ENCODE assay signal across 12 cellular contexts in the genomic region with DNA sequence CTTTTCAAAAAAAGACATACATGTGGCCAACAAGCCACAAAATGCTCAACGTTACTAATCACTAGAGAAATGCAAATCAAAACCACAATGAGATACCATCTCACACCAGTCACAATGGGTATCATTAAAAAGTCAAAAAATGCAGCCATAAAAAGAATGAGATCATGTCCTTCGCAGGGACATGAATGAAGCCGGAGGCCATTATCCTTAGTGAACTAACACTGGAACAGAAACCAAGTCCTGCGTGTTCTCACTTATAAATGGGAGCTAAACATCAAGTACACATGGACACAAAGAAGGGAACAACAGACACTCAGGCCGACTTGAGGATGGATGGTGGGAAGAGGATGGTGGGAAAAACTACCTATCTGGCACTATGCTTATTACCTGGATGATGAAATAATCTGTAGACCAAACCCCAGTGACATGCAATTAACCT. TPM values are rescaled to one million over a fixed set of nuclear protein-coding genes. Genes with fewer than 3 reads are reported as not detected.
A peak's percentile ranks its signal among the peaks of the same experiment; 100 is the strongest.
DNase-seq lines count a peak whose midpoint lies in the region; ATAC-seq, FAIRE-seq and TF ChIP-seq lines count a peak whose summit lies in the region.
"Had no signal": no experiment of that assay in that cellular context is flagged by ENCODE, and none has a peak within 500 bp of the region (broad histone marks: within the 10 kb centered on the region; RNA-seq: fewer than 3 reads in every experiment).

No MANE protein-coding gene starts in this region.

- peaks cover 4% of the 10 kb centered on the region for H3K27me3 Mint-ChIP-seq in neural crest cell (ENCODE audit: low read depth)
- H3K27me3 Mint-ChIP-seq in CD14-positive monocyte (ENCODE audit: low read depth in 3 of 3): peaks cover 9 to 18% (median 11%) of the 10 kb centered on the region in 3 donors

- H3K36me3 Mint-ChIP-seq in neural crest cell (ENCODE audit: low read depth) (no peaks in the 10 kb centered on the region), CD14-positive monocyte (no peaks in the 10 kb centered on the region)
- H3K36me3 Mint-ChIP-seq: neural progenitor cell had no signal

- FAIRE-seq in GM18507 (lab: Jason Lieb, UNC) (peak; percentile 48), D721Med (lab: Jason Lieb, UNC) (no peak)

- H3K4me3 Mint-ChIP-seq in neural crest cell: no peak overlapping the region
- no peak overlapping the region for H3K4me3 Mint-ChIP-seq in CD14-positive monocyte
- H3K4me3 Mint-ChIP-seq: effector memory CD8-positive, alpha-beta T cell; IgD-negative memory B cell; neural progenitor cell had no signal

- TF ChIP-seq CTCF in neural crest cell (conservative IDR thresholded peaks at IDR 0.05) (no peak), CD14-positive monocyte (IDR thresholded peaks at IDR 0.05) (no peak), D721Med (IDR thresholded peaks at IDR 0.05; ENCODE audit: insufficient read depth, missing control alignments) (no peak)

- TF ChIP-seq POLR2A in GM18505 (IDR thresholded peaks at IDR 0.05; ENCODE audit: borderline replicate concordance, extremely low read depth, insufficient read depth, insufficient read length): no peak

- peaks cover 6% of the 10 kb centered on the region for H3K9me3 Mint-ChIP-seq in neural crest cell
- peaks cover 0 to 16% (median 9%) of the 10 kb centered on the region in 7 donors for H3K9me3 Mint-ChIP-seq in CD14-positive monocyte
- H3K9me3 Mint-ChIP-seq: effector memory CD8-positive, alpha-beta T cell; neural progenitor cell had no signal

- DNase-seq in GM18507 (ENCODE audit: extremely low spot score, insufficient read length, low read depth): no peak
- peak; percentile 70 for DNase-seq in LHCN-M2 (ENCODE audit: low read depth)
- DNase-seq in amniotic epithelial cell (ENCODE audit: low read depth): peak; percentile 42
- DNase-seq in neural crest cell (ENCODE audit: low read depth, low spot score): no peak
- no peak for DNase-seq in CD14-positive monocyte (ENCODE audit: low spot score)
- no peak for DNase-seq in COR-L47 (lab: John Stamatoyannopoulos, UW)
- DNase-seq in D721Med (ENCODE audit: insufficient read length, low spot score): no peak
- DNase-seq: activated naive CD4-positive, alpha-beta T cell treated with Interleukin-2 at 50 U/mL for 16 hours; effector memory CD8-positive, alpha-beta T cell had no signal

- ATAC-seq in GM18505 (IDR thresholded peaks at IDR 0.05; ENCODE audit: unreplicated experiment): no peak
- ATAC-seq: effector memory CD8-positive, alpha-beta T cell had no signal

- intact Hi-C loops in CD14-positive monocyte (cut with micrococcal nuclease): no loop called here

- H3K27ac Mint-ChIP-seq in neural crest cell (ENCODE audit: unreplicated experiment) (peak overlapping the region; percentile 58), CD14-positive monocyte (no peak overlapping the region)
- H3K27ac Mint-ChIP-seq: effector memory CD8-positive, alpha-beta T cell; IgD-negative memory B cell; neural progenitor cell had no signal

- H3K4me1 Mint-ChIP-seq in neural crest cell (peaks cover 14% of the 10 kb centered on the region), CD14-positive monocyte (no peaks in the 10 kb centered on the region)

RNA-seq across cellular contexts. Expression of gene ATL2, which starts 17.8 kb away (rescaled TPM):
- total RNA-seq in LHCN-M2 (2014; rRNA removed) (68.7 and 75.3 TPM in 2 replicates), neural crest cell (72.9 and 79.3 TPM in 2 replicates)
- 7.3 TPM for polyA plus RNA-seq in LHCN-M2 (2012)
- polyA plus RNA-seq in CD14-positive monocyte: 10 to 100 TPM in 1 of 2 donors, 1 to 10 TPM in 1; 7.8 to 10.8 TPM

Comparison
In these comparisons a context has a peak if more than half of its experiments do, and no peak if none do; other contexts are left out.
1. DNase-seq: peak in LHCN-M2 (single experiment) and amniotic epithelial cell (single experiment); none in GM18507 (single experiment), neural crest cell (single experiment), CD14-positive monocyte (single experiment), COR-L47 (single experiment) and D721Med (single experiment).